ENCODE assay signal across 16 cellular contexts in genomic region chr17:6699997-6700947, GRCh38. TPM values are rescaled to one million over a fixed set of nuclear protein-coding genes. Genes with fewer than 3 reads are reported as not detected.
"Had no signal": no experiment of that assay in that cellular context is flagged by ENCODE, and none has a peak within 500 bp of the region (broad histone marks: within the 10 kb centered on the region; RNA-seq: fewer than 3 reads in every experiment).

No MANE protein-coding gene starts in this region.

- ATAC-seq: activated CD8-positive, alpha-beta T cell treated with anti-CD3 and anti-CD28 coated beads for 36 hours; activated T-cell treated with anti-CD3 and anti-CD28 coated beads, Interleukin-2, amount 50 U/mL, for 4 hours; gastroesophageal sphincter; pancreas had no signal

- H3K4me3 Mint-ChIP-seq: activated CD8-positive, alpha-beta T cell treated with anti-CD3 and anti-CD28 coated beads for 36 hours; activated naive CD8-positive, alpha-beta T cell; activated T-cell treated with anti-CD3 and anti-CD28 coated beads, Interleukin-2, amount 50 U/mL, for 4 hours had no signal

- H3K9me3 ChIP-seq: gastroesophageal sphincter, pancreas, tibial nerve had no signal

- H3K9me3 Mint-ChIP-seq: activated CD8-positive, alpha-beta T cell treated with anti-CD3 and anti-CD28 coated beads for 36 hours; activated T-cell treated with anti-CD3 and anti-CD28 coated beads, Interleukin-2, amount 50 U/mL, for 4 hours had no signal

- DNase-seq: activated CD4-positive, alpha-beta T cell treated with anti-CD3 and anti-CD28 coated beads for 4 hours; activated CD8-positive, alpha-beta T cell treated with anti-CD3 and anti-CD28 coated beads for 36 hours; activated effector memory CD4-positive, alpha-beta T cell treated with anti-CD3 and anti-CD28 coated beads, Interleukin-2, amount 50 U/mL, for 16 hours; activated T-cell treated with anti-CD3 and anti-CD28 coated beads, Interleukin-2, amount 50 U/mL, for 4 hours; amniotic stem cell; pancreas; stimulated activated CD4-positive, alpha-beta T cell treated with anti-CD3 and anti-CD28 coated beads, Interleukin-15, amount 100 ng/mL, for 24 hours; stimulated activated CD4-positive, alpha-beta T cell treated with anti-CD3 and anti-CD28 coated beads, Interleukin-4, amount 100 ng/mL, for 1 hour; stimulated activated naive CD4-positive, alpha-beta T cell; substantia nigra; T-helper 2 cell had no signal

- H3K36me3 ChIP-seq: gastroesophageal sphincter, pancreas, tibial nerve had no signal

- H3K27ac ChIP-seq: gastroesophageal sphincter, pancreas, tibial nerve had no signal

- H3K36me3 Mint-ChIP-seq: activated naive CD8-positive, alpha-beta T cell had no signal

- H3K27ac Mint-ChIP-seq: activated CD8-positive, alpha-beta T cell treated with anti-CD3 and anti-CD28 coated beads for 36 hours; activated naive CD8-positive, alpha-beta T cell had no signal

- H3K4me3 ChIP-seq: gastroesophageal sphincter, pancreas, tibial nerve had no signal

- H3K27me3 Mint-ChIP-seq: activated CD8-positive, alpha-beta T cell treated with anti-CD3 and anti-CD28 coated beads for 36 hours had no signal

- H3K27me3 ChIP-seq: pancreas, tibial nerve had no signal

- H3K4me1 ChIP-seq: gastroesophageal sphincter, pancreas, tibial nerve had no signal

RNA-seq across cellular contexts. Expression of gene SLC13A5, which starts 12.9 kb away (rescaled TPM):
- total RNA-seq: activated CD8-positive, alpha-beta T cell treated with anti-CD3 and anti-CD28 coated beads for 36 hours; skeletal muscle tissue; tibial nerve had no signal
- polyA plus RNA-seq: neural cell had no signal

RNA-seq across cellular contexts. Expression of gene C17orf100, which starts 48.7 kb away (rescaled TPM):
- total RNA-seq: skeletal muscle tissue had no signal

RNA-seq across cellular contexts. Expression of gene XAF1, which starts 55.6 kb away (rescaled TPM):
- polyA plus RNA-seq: neural cell had no signal
